In the genomic region with DNA sequence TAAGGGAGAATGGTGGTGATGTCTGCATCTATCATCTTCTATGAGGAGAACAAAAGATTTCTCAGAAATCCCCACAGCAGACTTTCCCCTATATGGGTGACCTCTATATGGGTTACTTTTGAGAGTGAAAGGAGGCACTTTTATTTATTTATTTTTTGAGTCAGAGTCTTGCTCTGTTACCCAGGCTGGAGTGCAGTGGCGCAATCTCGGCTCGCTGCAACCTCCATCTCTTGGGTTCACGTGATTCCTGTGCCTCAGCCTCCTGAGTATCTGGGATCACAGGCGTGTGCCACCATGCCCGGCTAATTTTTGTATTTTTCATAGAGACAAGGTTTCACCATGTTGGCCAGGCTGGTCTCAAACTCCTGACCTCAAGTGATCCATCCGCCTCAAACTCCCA, we compare ENCODE assay signal across 3 cellular contexts. TPM values are rescaled to one million over a fixed set of nuclear protein-coding genes. Genes with fewer than 3 reads are reported as not detected.
"Had no signal": no experiment of that assay in that cellular context is flagged by ENCODE, and none has a peak within 500 bp of the region (broad histone marks: within the 10 kb centered on the region; RNA-seq: fewer than 3 reads in every experiment).

No MANE protein-coding gene starts in this region.

RNA-seq across cellular contexts. Expression of a gene that starts 30.0 kb away (rescaled TPM):
- total RNA-seq: dermis blood vessel endothelial cell, endothelial cell of umbilical vein, mononuclear cell had no signal
